8 cellular contexts compared by ENCODE assay signal in genomic region chr14:55454264-55455151, GRCh38. TPM values are rescaled to one million over a fixed set of nuclear protein-coding genes. Genes with fewer than 3 reads are reported as not detected.
DNase-seq lines count a peak whose midpoint lies in the region; TF ChIP-seq lines count a peak whose summit lies in the region.

No MANE protein-coding gene starts in this region.

- DNase-seq in COR-L47 (lab: John Stamatoyannopoulos, UW) (peak; percentile 97), NCI-H1105 (lab: John Stamatoyannopoulos, UW) (peak; percentile 98), SK-MEL-5 (ENCODE audit: low read depth, low spot score) (peak; percentile 7), glutamatergic neuron (no peak), smooth muscle cell (lab: John Stamatoyannopoulos, UW; ENCODE audit: unreplicated experiment) (no peak), middle frontal gyrus (ENCODE audit: extremely low spot score, low spot score) (no peak)
- DNase-seq in activated CD4-positive, alpha-beta T cell treated with anti-CD3 and anti-CD28 coated beads for 48 hours, result no peak
- DNase-seq in stimulated activated CD4-positive, alpha-beta T cell treated with anti-CD3 and anti-CD28 coated beads, Interleukin-2, amount 100 ng/mL, for 48 hours, result no peak

- peaks cover 15% of the 10 kb centered on the region for H3K4me1 Mint-ChIP-seq in glutamatergic neuron (ENCODE audit: low read depth, unreplicated experiment)

- peaks cover 4% of the 10 kb centered on the region for H3K36me3 Mint-ChIP-seq in glutamatergic neuron (ENCODE audit: unreplicated experiment)

- no peaks in the 10 kb centered on the region for H3K79me2 ChIP-seq in smooth muscle cell (ENCODE audit: low read depth)

- no peak overlapping the region for H3K4me3 ChIP-seq in smooth muscle cell

- peaks cover 8% of the 10 kb centered on the region for H3K4me1 ChIP-seq in smooth muscle cell (ENCODE audit: low read depth)

- H3F3A ChIP-seq in smooth muscle cell (ENCODE audit: low read depth), result peaks cover 14% of the 10 kb centered on the region

- no peaks in the 10 kb centered on the region for H3K27me3 ChIP-seq in smooth muscle cell (ENCODE audit: low read depth)

- TF ChIP-seq CTCF in glutamatergic neuron (IDR thresholded peaks at IDR 0.05; ENCODE audit: partially characterized antibody, unreplicated experiment) (no peak), smooth muscle cell (IDR thresholded peaks at IDR 0.05; ENCODE audit: borderline replicate concordance, insufficient read depth, poor library complexity, severe bottlenecking) (no peak)

- H3K9ac ChIP-seq in smooth muscle cell (ENCODE audit: low read depth), result no peak overlapping the region

- H3K9me3 ChIP-seq in smooth muscle cell (replicated peaks; ENCODE audit: low read depth), result no peaks in the 10 kb centered on the region

- H2AFZ ChIP-seq in smooth muscle cell (ENCODE audit: low read depth), result peak overlapping the region; percentile 12

- H4K20me1 ChIP-seq in smooth muscle cell (ENCODE audit: low read depth), result no peaks in the 10 kb centered on the region

- peak overlapping the region; percentile 36 for H3K27ac ChIP-seq in smooth muscle cell (ENCODE audit: low read depth)

- peaks cover 2% of the 10 kb centered on the region for H3K27me3 Mint-ChIP-seq in glutamatergic neuron (ENCODE audit: unreplicated experiment)

- no peaks in the 10 kb centered on the region for H3K36me3 ChIP-seq in smooth muscle cell (ENCODE audit: low read depth)

- in situ Hi-C loops in SK-MEL-5 (cut with HindIII; ENCODE audit: low pct_unique_long_range_greater_than_20kb, low sequenced_read_pairs), result no loop called here

- peak overlapping the region; percentile 75 for H3K4me2 ChIP-seq in smooth muscle cell

- peak overlapping the region; percentile 74 for H3K27ac Mint-ChIP-seq in glutamatergic neuron (ENCODE audit: unreplicated experiment)

- peaks cover 8% of the 10 kb centered on the region for H3K9me3 Mint-ChIP-seq in glutamatergic neuron (ENCODE audit: unreplicated experiment)

- 11% methylated on average over 14 of the region's 14 CpGs for WGBS in smooth muscle cell (ENCODE audit: low lambda C conversion rate)

- H3K4me3 Mint-ChIP-seq in glutamatergic neuron (ENCODE audit: unreplicated experiment), result no peak overlapping the region

RNA-seq across cellular contexts. Expression of gene TBPL2, which starts 14.1 kb away (rescaled TPM):
- total RNA-seq in SK-MEL-5 (2014; rRNA removed; shearing (Covaris generic)), result not detected in 2 replicates
- polyA plus RNA-seq in SK-MEL-5 (2015; cell fraction: cytosol; rRNA removed), result not detected in 2 replicates
- polyA plus RNA-seq in SK-MEL-5 (2015; cell fraction: nucleus; rRNA removed), result not detected in 2 replicates
- total RNA-seq in glutamatergic neuron (ENCODE audit: unreplicated experiment) (not detected), smooth muscle cell (not detected in 2 replicates)
- not detected in 2 replicates for polyA plus RNA-seq in smooth muscle cell

RNA-seq across cellular contexts. Expression of gene ATG14, which starts 42.9 kb away (rescaled TPM):
- 22.2 and 23.0 TPM in 2 replicates for total RNA-seq in SK-MEL-5 (2014; rRNA removed; shearing (Covaris generic))
- polyA plus RNA-seq in SK-MEL-5 (2015; cell fraction: cytosol; rRNA removed), result 7.3 and 10.2 TPM in 2 replicates
- polyA plus RNA-seq in SK-MEL-5 (2015; cell fraction: nucleus; rRNA removed), result 37.5 and 40.2 TPM in 2 replicates
- total RNA-seq in glutamatergic neuron (ENCODE audit: unreplicated experiment) (13.5 TPM), smooth muscle cell (11.6 and 14.0 TPM in 2 replicates)
- 3.2 and 3.7 TPM in 2 replicates for polyA plus RNA-seq in smooth muscle cell

Comparison
In these comparisons a context has a peak if more than half of its experiments do, and no peak if none do; other contexts are left out.
1. DNase-seq: peak in COR-L47 (single experiment), NCI-H1105 (single experiment) and SK-MEL-5 (single experiment); none in glutamatergic neuron (single experiment), smooth muscle cell (single experiment), activated CD4-positive, alpha-beta T cell treated with anti-CD3 and anti-CD28 coated beads for 48 hours (single experiment), middle frontal gyrus (single experiment) and stimulated activated CD4-positive, alpha-beta T cell treated with anti-CD3 and anti-CD28 coated beads, Interleukin-2, amount 100 ng/mL, for 48 hours (0 of 2).